10 cellular contexts compared by ENCODE assay signal in genomic region chr19:19445288-19445687, GRCh38. TPM values are rescaled to one million over a fixed set of nuclear protein-coding genes. Genes with fewer than 3 reads are reported as not detected.
DNase-seq lines count a peak whose midpoint lies in the region; ATAC-seq, FAIRE-seq and TF ChIP-seq lines count a peak whose summit lies in the region.
"Had no signal": no experiment of that assay in that cellular context is flagged by ENCODE, and none has a peak within 500 bp of the region (broad histone marks: within the 10 kb centered on the region; RNA-seq: fewer than 3 reads in every experiment).

No MANE protein-coding gene starts in this region.

- H3K36me3 Mint-ChIP-seq in activated T-cell treated with anti-CD3 and anti-CD28 coated beads, Interleukin-2, amount 50 U/mL, for 24 hours (ENCODE audit: low read depth), result peaks cover 55% of the 10 kb centered on the region
- peaks cover 39% of the 10 kb centered on the region for H3K36me3 Mint-ChIP-seq in activated CD4-positive, alpha-beta memory T cell treated with anti-CD3 and anti-CD28 coated beads, Interleukin-2, amount 10 ng/mL, durations not matched to agents 7 days and 5 days (ENCODE audit: low read depth)

- POLR2A ChIA-PET in activated CD4-positive, alpha-beta memory T cell treated with anti-CD3 and anti-CD28 coated beads, Interleukin-2, amount 10 ng/mL, durations not matched to agents 7 days and 5 days (lab: Charles Lee), result interaction anchor here (0.7 to 8.5 kb wide), 5 partner anchors 15 to 70 kb away, joined by 3 to 64 read pairs (median 3); partner anchors contain the start of genes NDUFA13 and TSSK6

- H3K27me3 ChIP-seq in hepatocyte, result no peaks in the 10 kb centered on the region

- no peaks in the 10 kb centered on the region for H3K36me3 ChIP-seq in hepatocyte (replicated peaks; ENCODE audit: insufficient read depth, low read depth)

- TF ChIP-seq CTCF in hepatocyte (IDR thresholded peaks at IDR 0.05; ENCODE audit: poor library complexity), result no peak

- FAIRE-seq in frontal cortex (lab: Jason Lieb, UNC), result no peak
- FAIRE-seq: urothelium cell line had no signal

- peak overlapping the region; percentile 19 for H3K4me3 Mint-ChIP-seq in activated T-cell treated with anti-CD3 and anti-CD28 coated beads, Interleukin-2, amount 50 U/mL, for 24 hours
- H3K4me3 Mint-ChIP-seq in activated CD4-positive, alpha-beta memory T cell treated with anti-CD3 and anti-CD28 coated beads, Interleukin-2, amount 10 ng/mL, durations not matched to agents 7 days and 5 days, result peak overlapping the region; percentile 40
- peak overlapping the region; percentile 18 to 50 for H3K4me3 Mint-ChIP-seq in stimulated activated naive CD8-positive, alpha-beta T cell treated with anti-CD3 and anti-CD28 coated beads, Interleukin-15, amount 100 ng/mL, for 72 hours

- H4K20me1 ChIP-seq in hepatocyte (ENCODE audit: insufficient read depth, poor library complexity, severe bottlenecking), result peaks cover 50% of the 10 kb centered on the region

- no peaks in the 10 kb centered on the region for H3K9me3 ChIP-seq in hepatocyte (ENCODE audit: low read depth)

- peaks cover 79% of the 10 kb centered on the region for H3K4me1 Mint-ChIP-seq in activated T-cell treated with anti-CD3 and anti-CD28 coated beads, Interleukin-2, amount 50 U/mL, for 24 hours (ENCODE audit: low read depth)
- H3K4me1 Mint-ChIP-seq in activated CD4-positive, alpha-beta memory T cell treated with anti-CD3 and anti-CD28 coated beads, Interleukin-2, amount 10 ng/mL, durations not matched to agents 7 days and 5 days, result peaks cover 66% of the 10 kb centered on the region
- H3K4me1 Mint-ChIP-seq in stimulated activated naive CD8-positive, alpha-beta T cell treated with anti-CD3 and anti-CD28 coated beads, Interleukin-15, amount 100 ng/mL, for 72 hours, result peaks cover 93% of the 10 kb centered on the region

- H3K4me2 ChIP-seq in hepatocyte, result no peak overlapping the region
- H3K4me2 ChIP-seq: KMS-11 had no signal

- peaks cover 93% of the 10 kb centered on the region for H3K79me2 ChIP-seq in hepatocyte

- peak overlapping the region; percentile 86 for H3K27ac Mint-ChIP-seq in activated T-cell treated with anti-CD3 and anti-CD28 coated beads, Interleukin-2, amount 50 U/mL, for 24 hours
- peak overlapping the region; percentile 89 for H3K27ac Mint-ChIP-seq in activated CD4-positive, alpha-beta memory T cell treated with anti-CD3 and anti-CD28 coated beads, Interleukin-2, amount 10 ng/mL, durations not matched to agents 7 days and 5 days
- H3K27ac Mint-ChIP-seq in stimulated activated naive CD8-positive, alpha-beta T cell treated with anti-CD3 and anti-CD28 coated beads, Interleukin-15, amount 100 ng/mL, for 72 hours, result peak overlapping the region in 1 of 2 donors; percentile 45

- H3K27ac ChIP-seq in hepatocyte (peak overlapping the region; percentile 34), substantia nigra (ENCODE audit: low read depth, low read length, poor library complexity, severe bottlenecking) (no peak overlapping the region)
- H3K27ac ChIP-seq: KMS-11 had no signal

- no peaks in the 10 kb centered on the region for H3K9me3 Mint-ChIP-seq in activated T-cell treated with anti-CD3 and anti-CD28 coated beads, Interleukin-2, amount 50 U/mL, for 24 hours
- peaks cover 7% of the 10 kb centered on the region for H3K9me3 Mint-ChIP-seq in activated CD4-positive, alpha-beta memory T cell treated with anti-CD3 and anti-CD28 coated beads, Interleukin-2, amount 10 ng/mL, durations not matched to agents 7 days and 5 days
- H3K9me3 Mint-ChIP-seq in stimulated activated naive CD8-positive, alpha-beta T cell treated with anti-CD3 and anti-CD28 coated beads, Interleukin-15, amount 100 ng/mL, for 72 hours, result peaks cover 0 to 16% of the 10 kb centered on the region in 2 donors

- H3K4me1 ChIP-seq in hepatocyte (ENCODE audit: insufficient read depth), result no peaks in the 10 kb centered on the region

- no peak overlapping the region for H2AFZ ChIP-seq in hepatocyte

- DNase-seq in activated T-cell treated with anti-CD3 and anti-CD28 coated beads, Interleukin-2, amount 50 U/mL, for 24 hours, result no peak
- DNase-seq in activated T-cell treated with anti-CD3 and anti-CD28 coated beads for 4 hours (no peak), hepatocyte (ENCODE audit: low spot score) (no peak), frontal cortex (ENCODE audit: low spot score in 2 of 2) (no peak), substantia nigra (lab: John Stamatoyannopoulos, UW) (no peak)
- DNase-seq in activated CD4-positive, alpha-beta memory T cell treated with anti-CD3 and anti-CD28 coated beads, Interleukin-2, amount 10 ng/mL, durations not matched to agents 7 days and 5 days, result no peak
- DNase-seq in stimulated activated naive CD8-positive, alpha-beta T cell treated with anti-CD3 and anti-CD28 coated beads, Interleukin-15, amount 100 ng/mL, for 72 hours, result no peak

- WGBS in hepatocyte (ENCODE audit: low lambda C conversion rate, missing lambda C conversion rate), result 58% methylated on average over 1 of the region's 1 CpG

- CTCF ChIA-PET in activated CD4-positive, alpha-beta memory T cell treated with anti-CD3 and anti-CD28 coated beads, Interleukin-2, amount 10 ng/mL, durations not matched to agents 7 days and 5 days (lab: Charles Lee), result no interaction called here

- H3K27me3 Mint-ChIP-seq in activated T-cell treated with anti-CD3 and anti-CD28 coated beads, Interleukin-2, amount 50 U/mL, for 24 hours, result no peaks in the 10 kb centered on the region
- no peaks in the 10 kb centered on the region for H3K27me3 Mint-ChIP-seq in activated CD4-positive, alpha-beta memory T cell treated with anti-CD3 and anti-CD28 coated beads, Interleukin-2, amount 10 ng/mL, durations not matched to agents 7 days and 5 days
- no peaks in the 10 kb centered on the region for H3K27me3 Mint-ChIP-seq in stimulated activated naive CD8-positive, alpha-beta T cell treated with anti-CD3 and anti-CD28 coated beads, Interleukin-15, amount 100 ng/mL, for 72 hours

- no peak for ATAC-seq in stimulated activated naive CD8-positive, alpha-beta T cell treated with anti-CD3 and anti-CD28 coated beads, Interleukin-15, amount 100 ng/mL, for 72 hours
- ATAC-seq in GM18870 (IDR thresholded peaks at IDR 0.05; ENCODE audit: unreplicated experiment), result no peak

- H3K4me3 ChIP-seq in hepatocyte, result no peak overlapping the region

- no peaks in the 10 kb centered on the region for H3K9me2 ChIP-seq in hepatocyte (replicated peaks; ENCODE audit: insufficient read depth)

RNA-seq across cellular contexts. Expression of gene GATAD2A, which starts 39.8 kb away (rescaled TPM):
- total RNA-seq in activated CD4-positive, alpha-beta memory T cell treated with anti-CD3 and anti-CD28 coated beads, Interleukin-2, amount 10 ng/mL, durations not matched to agents 7 days and 5 days, result 100 to 1,000 TPM; 109 to 113 TPM
- total RNA-seq in hepatocyte, result 28.0 and 35.7 TPM in 2 replicates
- 31.4 and 35.3 TPM in 2 replicates for polyA plus RNA-seq in hepatocyte
- total RNA-seq in frontal cortex, result 7.7 TPM
